ENCODE assay signal across 3 cellular contexts in the genomic region with DNA sequence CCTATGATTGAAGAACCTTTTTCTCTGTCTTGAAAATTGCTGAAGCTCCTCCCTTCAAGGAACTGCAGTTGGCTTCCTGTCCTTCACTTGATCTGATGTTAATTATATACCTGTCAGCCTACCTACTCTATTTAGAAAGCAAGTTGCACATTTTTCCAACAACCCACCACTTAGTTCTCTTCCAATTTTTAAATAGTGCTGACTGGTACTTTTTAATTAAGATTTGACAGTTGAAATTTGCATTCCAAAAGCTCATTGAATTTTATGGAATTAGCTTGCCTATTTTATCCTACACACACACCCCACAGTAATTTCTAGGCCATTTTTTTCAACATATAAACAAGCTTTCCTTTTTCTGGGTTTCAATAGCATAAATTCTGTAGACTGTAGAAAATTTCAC.
TF ChIP-seq lines count a peak whose summit lies in the region.

No MANE protein-coding gene starts in this region.

TF ChIP-seq in A549, 52 proteins besides CTCF, POLR2A, EP300 and RAD21:
- TF ChIP-seq MAFK (IDR thresholded peaks at IDR 0.05; ENCODE audit: partially characterized antibody), result peak; percentile 88
- TF ChIP-seq EHMT2 (IDR thresholded peaks at IDR 0.05; ENCODE audit: low read depth), result no peak

TF ChIP-seq in IMR-90, 13 proteins besides CTCF, POLR2A, EP300 and RAD21:
- TF ChIP-seq MAFK (IDR thresholded peaks at IDR 0.05; ENCODE audit: low read depth, low read length) (peak; percentile 79), SMC3 (IDR thresholded peaks at IDR 0.05; ENCODE audit: low read depth, low read length) (no peak), RCOR1 (IDR thresholded peaks at IDR 0.05; ENCODE audit: insufficient replicate concordance, low read length) (no peak), MXI1 (IDR thresholded peaks at IDR 0.05; ENCODE audit: borderline replicate concordance, low read depth, low read length) (no peak)

TF ChIP-seq in K562, 482 proteins besides CTCF, POLR2A, EP300 and RAD21:
- no peak for TF ChIP-seq NR2C2 (CRISPR knock-in tag; IDR thresholded peaks at IDR 0.05)
- no peak for TF ChIP-seq NR2C2 (tag; IDR thresholded peaks at IDR 0.05)
- TF ChIP-seq STAT5B (CRISPR knock-in tag; IDR thresholded peaks at IDR 0.05), result no peak
- TF ChIP-seq, protein P1, sequence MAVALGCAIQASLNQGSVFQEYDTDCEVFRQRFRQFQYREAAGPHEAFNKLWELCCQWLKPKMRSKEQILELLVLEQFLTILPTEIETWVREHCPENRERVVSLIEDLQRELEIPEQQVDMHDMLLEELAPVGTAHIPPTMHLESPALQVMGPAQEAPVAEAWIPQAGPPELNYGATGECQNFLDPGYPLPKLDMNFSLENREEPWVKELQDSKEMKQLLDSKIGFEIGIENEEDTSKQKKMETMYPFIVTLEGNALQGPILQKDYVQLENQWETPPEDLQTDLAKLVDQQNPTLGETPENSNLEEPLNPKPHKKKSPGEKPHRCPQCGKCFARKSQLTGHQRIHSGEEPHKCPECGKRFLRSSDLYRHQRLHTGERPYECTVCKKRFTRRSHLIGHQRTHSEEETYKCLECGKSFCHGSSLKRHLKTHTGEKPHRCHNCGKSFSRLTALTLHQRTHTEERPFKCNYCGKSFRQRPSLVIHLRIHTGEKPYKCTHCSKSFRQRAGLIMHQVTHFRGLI (CRISPR knock-in tag; IDR thresholded peaks at IDR 0.05), result no peak
- peak; percentile 22; the same call in 1 of the 2 replicates for TF ChIP-seq C11orf30 (IDR thresholded peaks at IDR 0.05; ENCODE audit: low read depth)
- no peak for TF ChIP-seq GABPB1 (CRISPR knock-in tag; IDR thresholded peaks at IDR 0.05)
- no peak for TF ChIP-seq XRCC4 (IDR thresholded peaks at IDR 0.05; ENCODE audit: extremely low read depth, insufficient read depth, insufficient read length)
- TF ChIP-seq, protein P2, sequence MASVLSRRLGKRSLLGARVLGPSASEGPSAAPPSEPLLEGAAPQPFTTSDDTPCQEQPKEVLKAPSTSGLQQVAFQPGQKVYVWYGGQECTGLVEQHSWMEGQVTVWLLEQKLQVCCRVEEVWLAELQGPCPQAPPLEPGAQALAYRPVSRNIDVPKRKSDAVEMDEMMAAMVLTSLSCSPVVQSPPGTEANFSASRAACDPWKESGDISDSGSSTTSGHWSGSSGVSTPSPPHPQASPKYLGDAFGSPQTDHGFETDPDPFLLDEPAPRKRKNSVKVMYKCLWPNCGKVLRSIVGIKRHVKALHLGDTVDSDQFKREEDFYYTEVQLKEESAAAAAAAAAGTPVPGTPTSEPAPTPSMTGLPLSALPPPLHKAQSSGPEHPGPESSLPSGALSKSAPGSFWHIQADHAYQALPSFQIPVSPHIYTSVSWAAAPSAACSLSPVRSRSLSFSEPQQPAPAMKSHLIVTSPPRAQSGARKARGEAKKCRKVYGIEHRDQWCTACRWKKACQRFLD (CRISPR knock-in tag; IDR thresholded peaks at IDR 0.05), result no peak
- TF ChIP-seq MAFG (tag; conservative IDR thresholded peaks at IDR 0.05), result peak; percentile 49; the same call in 1 of the 2 replicates
- TF ChIP-seq ZNF165 (CRISPR knock-in tag; IDR thresholded peaks at IDR 0.05; ENCODE audit: borderline replicate concordance), result no peak
- TF ChIP-seq SNRNP70 (optimal IDR thresholded peaks at IDR 0.05; ENCODE audit: low read depth, low read length), result no peak
- no peak for TF ChIP-seq DMBX1 (CRISPR knock-in tag; IDR thresholded peaks at IDR 0.05; ENCODE audit: borderline replicate concordance)
- TF ChIP-seq AFF1 (IDR thresholded peaks at IDR 0.05; ENCODE audit: low read depth in 1 of 2, partially characterized antibody in 2 of 2), result no peak
- TF ChIP-seq ZBTB34 (CRISPR knock-in tag; IDR thresholded peaks at IDR 0.05), result no peak
- TF ChIP-seq SMC3 (conservative IDR thresholded peaks at IDR 0.05; ENCODE audit: insufficient read depth, low read depth, low read length), result no peak
- peak; percentile 58 for TF ChIP-seq ZNF316 (IDR thresholded peaks at IDR 0.05)
- TF ChIP-seq HMGXB4 (CRISPR knock-in tag; IDR thresholded peaks at IDR 0.05), result no peak
- TF ChIP-seq TCF7 (IDR thresholded peaks at IDR 0.05; ENCODE audit: borderline replicate concordance), result no peak
- TF ChIP-seq ETV1 (tag; conservative IDR thresholded peaks at IDR 0.05; ENCODE audit: low read depth), result no peak
TF ChIP-seq in K562: peak in this region for 3.
